2 cellular contexts compared by ENCODE assay signal in the genomic region with DNA sequence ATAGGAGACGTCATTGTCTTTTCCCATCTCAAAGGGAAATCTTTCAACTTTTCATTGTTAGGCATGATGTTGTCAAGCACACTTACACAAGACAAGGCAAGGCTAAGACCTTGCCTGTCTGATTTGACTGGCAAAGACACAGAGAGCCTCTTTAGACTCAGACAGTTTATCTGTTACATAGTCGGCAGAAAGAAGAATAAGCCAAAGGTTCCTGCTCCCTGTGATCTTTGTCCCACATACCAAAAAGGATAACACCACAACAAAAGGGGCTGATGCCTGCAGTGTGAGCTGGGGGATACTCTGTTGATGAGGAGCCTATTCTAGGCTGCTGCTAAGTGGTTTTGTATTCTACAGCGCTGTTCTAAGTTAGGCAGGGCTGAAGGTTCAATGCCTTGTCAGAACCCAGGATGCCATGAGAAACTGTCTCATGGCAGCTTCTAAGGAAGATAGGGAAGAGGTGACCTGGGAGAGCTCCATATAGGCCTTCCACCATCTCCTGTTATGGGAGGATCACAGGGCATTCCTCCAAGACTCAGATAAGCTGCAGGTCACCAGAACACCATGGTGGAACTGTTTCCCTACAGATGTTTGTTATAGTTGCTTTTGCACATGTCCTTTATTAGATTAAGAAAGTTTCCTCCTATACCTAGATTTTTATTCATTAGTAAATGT.
TF ChIP-seq lines count a peak whose summit lies in the region.

No MANE protein-coding gene starts in this region.

TF ChIP-seq in K562, 482 proteins besides CTCF, POLR2A, EP300 and RAD21:
- no peak for TF ChIP-seq SRF (CRISPR knock-in tag; IDR thresholded peaks at IDR 0.05)
- TF ChIP-seq RBM25 (IDR thresholded peaks at IDR 0.05; ENCODE audit: low read depth, low read length, severe bottlenecking) = no peak
- TF ChIP-seq ESRRB (CRISPR knock-in tag; IDR thresholded peaks at IDR 0.05; ENCODE audit: borderline replicate concordance) = no peak
- TF ChIP-seq E2F3 (CRISPR knock-in tag; IDR thresholded peaks at IDR 0.05) = no peak
- no peak for TF ChIP-seq PCBP2 (IDR thresholded peaks at IDR 0.05; ENCODE audit: low read depth, low read length, poor library complexity, severe bottlenecking)
- TF ChIP-seq, protein P1, sequence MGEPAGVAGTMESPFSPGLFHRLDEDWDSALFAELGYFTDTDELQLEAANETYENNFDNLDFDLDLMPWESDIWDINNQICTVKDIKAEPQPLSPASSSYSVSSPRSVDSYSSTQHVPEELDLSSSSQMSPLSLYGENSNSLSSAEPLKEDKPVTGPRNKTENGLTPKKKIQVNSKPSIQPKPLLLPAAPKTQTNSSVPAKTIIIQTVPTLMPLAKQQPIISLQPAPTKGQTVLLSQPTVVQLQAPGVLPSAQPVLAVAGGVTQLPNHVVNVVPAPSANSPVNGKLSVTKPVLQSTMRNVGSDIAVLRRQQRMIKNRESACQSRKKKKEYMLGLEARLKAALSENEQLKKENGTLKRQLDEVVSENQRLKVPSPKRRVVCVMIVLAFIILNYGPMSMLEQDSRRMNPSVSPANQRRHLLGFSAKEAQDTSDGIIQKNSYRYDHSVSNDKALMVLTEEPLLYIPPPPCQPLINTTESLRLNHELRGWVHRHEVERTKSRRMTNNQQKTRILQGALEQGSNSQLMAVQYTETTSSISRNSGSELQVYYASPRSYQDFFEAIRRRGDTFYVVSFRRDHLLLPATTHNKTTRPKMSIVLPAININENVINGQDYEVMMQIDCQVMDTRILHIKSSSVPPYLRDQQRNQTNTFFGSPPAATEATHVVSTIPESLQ (CRISPR knock-in tag; IDR thresholded peaks at IDR 0.05) = no peak
- TF ChIP-seq, protein P2, sequence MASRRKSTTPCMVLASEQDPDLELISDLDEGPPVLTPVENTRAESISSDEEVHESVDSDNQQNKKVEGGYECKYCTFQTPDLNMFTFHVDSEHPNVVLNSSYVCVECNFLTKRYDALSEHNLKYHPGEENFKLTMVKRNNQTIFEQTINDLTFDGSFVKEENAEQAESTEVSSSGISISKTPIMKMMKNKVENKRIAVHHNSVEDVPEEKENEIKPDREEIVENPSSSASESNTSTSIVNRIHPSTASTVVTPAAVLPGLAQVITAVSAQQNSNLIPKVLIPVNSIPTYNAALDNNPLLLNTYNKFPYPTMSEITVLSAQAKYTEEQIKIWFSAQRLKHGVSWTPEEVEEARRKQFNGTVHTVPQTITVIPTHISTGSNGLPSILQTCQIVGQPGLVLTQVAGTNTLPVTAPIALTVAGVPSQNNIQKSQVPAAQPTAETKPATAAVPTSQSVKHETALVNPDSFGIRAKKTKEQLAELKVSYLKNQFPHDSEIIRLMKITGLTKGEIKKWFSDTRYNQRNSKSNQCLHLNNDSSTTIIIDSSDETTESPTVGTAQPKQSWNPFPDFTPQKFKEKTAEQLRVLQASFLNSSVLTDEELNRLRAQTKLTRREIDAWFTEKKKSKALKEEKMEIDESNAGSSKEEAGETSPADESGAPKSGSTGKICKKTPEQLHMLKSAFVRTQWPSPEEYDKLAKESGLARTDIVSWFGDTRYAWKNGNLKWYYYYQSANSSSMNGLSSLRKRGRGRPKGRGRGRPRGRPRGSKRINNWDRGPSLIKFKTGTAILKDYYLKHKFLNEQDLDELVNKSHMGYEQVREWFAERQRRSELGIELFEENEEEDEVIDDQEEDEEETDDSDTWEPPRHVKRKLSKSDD (conservative IDR thresholded peaks at IDR 0.05; ENCODE audit: low read length) = no peak
- TF ChIP-seq HOXB6 (CRISPR knock-in tag; IDR thresholded peaks at IDR 0.05; ENCODE audit: borderline replicate concordance) = no peak
- TF ChIP-seq, protein P3, sequence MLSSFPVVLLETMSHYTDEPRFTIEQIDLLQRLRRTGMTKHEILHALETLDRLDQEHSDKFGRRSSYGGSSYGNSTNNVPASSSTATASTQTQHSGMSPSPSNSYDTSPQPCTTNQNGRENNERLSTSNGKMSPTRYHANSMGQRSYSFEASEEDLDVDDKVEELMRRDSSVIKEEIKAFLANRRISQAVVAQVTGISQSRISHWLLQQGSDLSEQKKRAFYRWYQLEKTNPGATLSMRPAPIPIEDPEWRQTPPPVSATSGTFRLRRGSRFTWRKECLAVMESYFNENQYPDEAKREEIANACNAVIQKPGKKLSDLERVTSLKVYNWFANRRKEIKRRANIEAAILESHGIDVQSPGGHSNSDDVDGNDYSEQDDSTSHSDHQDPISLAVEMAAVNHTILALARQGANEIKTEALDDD (IDR thresholded peaks at IDR 0.05) = no peak
- no peak for TF ChIP-seq SMARCA4 (IDR thresholded peaks at IDR 0.05)
- no peak for TF ChIP-seq ARID1B (IDR thresholded peaks at IDR 0.05)
- TF ChIP-seq RFX7 (CRISPR knock-in tag; IDR thresholded peaks at IDR 0.05) = no peak
- no peak for TF ChIP-seq CHD1 (IDR thresholded peaks at IDR 0.05; ENCODE audit: low read length)
- no peak for TF ChIP-seq RAD51 (IDR thresholded peaks at IDR 0.05; ENCODE audit: borderline replicate concordance, low read depth)

TF ChIP-seq in neural cell, 6 proteins besides CTCF, POLR2A, EP300 and RAD21:
- peak; percentile 49 for TF ChIP-seq POLR2AphosphoS5 (IDR thresholded peaks at IDR 0.05)
- TF ChIP-seq TAF1 (IDR thresholded peaks at IDR 0.05; ENCODE audit: low read depth) = no peak
- peak; percentile 10 for TF ChIP-seq MXI1 (conservative IDR thresholded peaks at IDR 0.05; ENCODE audit: poor library complexity, severe bottlenecking)
